ENCODE assay signal across 29 cellular contexts in the genomic region with DNA sequence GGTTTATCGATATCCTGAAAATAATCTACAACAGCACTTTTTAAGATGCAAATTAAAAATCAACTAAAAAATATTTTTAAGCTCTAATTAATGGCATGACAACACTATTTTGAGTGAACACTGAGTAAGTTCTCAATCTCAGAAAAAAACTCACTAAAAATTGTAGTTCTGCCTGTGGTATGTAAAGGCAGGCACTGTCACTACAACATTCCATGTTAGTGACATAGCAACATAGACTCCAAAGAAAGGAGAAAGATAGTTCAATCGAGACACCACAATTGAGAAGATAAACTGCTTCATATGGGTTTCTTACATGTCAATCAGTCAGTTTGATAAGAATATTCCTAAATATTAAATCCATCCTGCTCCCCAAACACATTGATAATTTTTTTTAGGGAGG. TPM values are rescaled to one million over a fixed set of nuclear protein-coding genes. Genes with fewer than 3 reads are reported as not detected.
"Had no signal": no experiment of that assay in that cellular context is flagged by ENCODE, and none has a peak within 500 bp of the region (broad histone marks: within the 10 kb centered on the region; RNA-seq: fewer than 3 reads in every experiment).

No MANE protein-coding gene starts in this region.

- H3K36me3 ChIP-seq: esophagus squamous epithelium, neural progenitor cell, right lobe of liver, tibial nerve, WERI-Rb-1 had no signal

- H3K4me3 ChIP-seq: esophagus squamous epithelium, neural progenitor cell, right lobe of liver, skin epidermis, tibial nerve had no signal

- H3K9me3 ChIP-seq: esophagus squamous epithelium, right lobe of liver, tibial nerve had no signal

- H3K27ac ChIP-seq: epithelial cell of prostate, esophagus squamous epithelium, neural progenitor cell, right lobe of liver, WERI-Rb-1 had no signal

- FAIRE-seq: bronchial epithelial cell, colon, frontal cortex, kidney, urothelium cell line had no signal

- H3K4me2 ChIP-seq: neural progenitor cell had no signal

- H3K9ac ChIP-seq: neural progenitor cell had no signal

- ATAC-seq: activated CD8-positive, alpha-beta T cell treated with anti-CD3 and anti-CD28 coated beads for 36 hours; activated naive CD8-positive, alpha-beta T cell treated with anti-CD3 and anti-CD28 coated beads, Interleukin-2, amount 50 U/mL, for 24 hours; activated T-cell treated with anti-CD3 and anti-CD28 coated beads, Interleukin-2, amount 50 U/mL, for 4 hours; left colon; natural killer cell; right lobe of liver; T-helper 17 cell had no signal

- DNase-seq: activated CD4-positive, alpha-beta T cell treated with anti-CD3 and anti-CD28 coated beads, Interleukin-2, amount 10 ng/mL, durations not matched to agents 7 days and 5 days; activated CD4-positive, CD25-positive, alpha-beta regulatory T cell treated with anti-CD3 and anti-CD28 coated beads, Interleukin-2, amount 50 U/mL, for 72 hours; activated CD8-positive, alpha-beta T cell treated with anti-CD3 and anti-CD28 coated beads for 36 hours; activated naive CD8-positive, alpha-beta T cell treated with anti-CD3 and anti-CD28 coated beads, Interleukin-2, amount 50 U/mL, for 24 hours; activated T-cell treated with anti-CD3 and anti-CD28 coated beads, Interleukin-2, amount 50 U/mL, for 4 hours; amygdala; effector CD8-positive, alpha-beta T cell; esophagus squamous epithelium; hippocampal formation; kidney; left colon; natural killer cell; occipital lobe; posterior cingulate gyrus; right lobe of liver; stimulated activated CD4-positive, alpha-beta T cell treated with anti-CD3 and anti-CD28 coated beads, Interleukin-1b, Interleukin-23, amount 100 ng/mL, for 48 hours; stimulated activated naive CD4-positive, alpha-beta T cell; T-helper 17 cell; T1000; WERI-Rb-1 had no signal

- H3K4me1 ChIP-seq: neural progenitor cell, right lobe of liver had no signal

- H3K27me3 ChIP-seq: esophagus squamous epithelium, neural progenitor cell, right lobe of liver, tibial nerve had no signal

- H2AFZ ChIP-seq: neural progenitor cell had no signal

RNA-seq across cellular contexts. Expression of a gene that starts 38.0 kb away (rescaled TPM):
- total RNA-seq: activated CD4-positive, alpha-beta T cell treated with anti-CD3 and anti-CD28 coated beads, Interleukin-2, amount 10 ng/mL, durations not matched to agents 7 days and 5 days; activated T-helper 2 cell treated with anti-CD3 and anti-CD28 coated beads, Interferon-gamma antibody, Interleukin-2, Interleukin-4, amounts not matched to agents 10 μg/mL and 5 μg/mL and 100 μg/mL, durations not matched to agents 14 hours and 24 hours and 36 hours had no signal
